Comparison of ENCODE assay signal across 25 cellular contexts in genomic region chr6:122452509-122452908, GRCh38.
"Had no signal": no experiment of that assay in that cellular context is flagged by ENCODE, and none has a peak within 500 bp of the region (broad histone marks: within the 10 kb centered on the region; RNA-seq: fewer than 3 reads in every experiment).

No MANE protein-coding gene starts in this region.

- H3K4me2 ChIP-seq: SK-N-SH had no signal

- H3K9me3 Mint-ChIP-seq: activated CD4-positive, alpha-beta memory T cell treated with anti-CD3 and anti-CD28 coated beads, Interleukin-2, amount 10 ng/mL, durations not matched to agents 7 days and 5 days; activated naive CD4-positive, alpha-beta T cell treated with anti-CD3 and anti-CD28 coated beads, Interleukin-2, amount 50 U/mL, for 72 hours; activated T-cell treated with anti-CD3 and anti-CD28 coated beads, Interleukin-2, amount 50 U/mL, for 72 hours; activated T-helper 2 cell treated with anti-CD3 and anti-CD28 coated beads, Interferon-gamma antibody, Interleukin-2, Interleukin-4, amounts not matched to agents 10 μg/mL and 5 μg/mL and 100 μg/mL, durations not matched to agents 14 hours and 24 hours and 36 hours had no signal

- H3K27me3 ChIP-seq: brain microvascular endothelial cell, cardiac muscle cell had no signal

- H3K4me3 Mint-ChIP-seq: activated CD4-positive, alpha-beta memory T cell treated with anti-CD3 and anti-CD28 coated beads, Interleukin-2, amount 10 ng/mL, durations not matched to agents 7 days and 5 days; activated CD4-positive, alpha-beta T cell treated with anti-CD3 and anti-CD28 coated beads for 36 hours; activated T-cell treated with anti-CD3 and anti-CD28 coated beads, Interleukin-2, amount 50 U/mL, for 72 hours had no signal

- H3K4me3 ChIP-seq: cardiac muscle cell had no signal

- H3K27ac ChIP-seq: brain microvascular endothelial cell, cardiac muscle cell, VCaP had no signal

- ATAC-seq: activated CD4-positive, alpha-beta T cell treated with anti-CD3 and anti-CD28 coated beads for 36 hours; activated naive CD4-positive, alpha-beta T cell treated with anti-CD3 and anti-CD28 coated beads, Interleukin-2, amount 50 U/mL, for 72 hours; activated T-cell treated with anti-CD3 and anti-CD28 coated beads, Interleukin-2, amount 50 U/mL, for 72 hours; Panc1; Right ventricle myocardium inferior had no signal

- H3K27ac Mint-ChIP-seq: activated CD4-positive, alpha-beta memory T cell treated with anti-CD3 and anti-CD28 coated beads, Interleukin-2, amount 10 ng/mL, durations not matched to agents 7 days and 5 days; activated CD4-positive, alpha-beta T cell treated with anti-CD3 and anti-CD28 coated beads for 36 hours; activated naive CD4-positive, alpha-beta T cell treated with anti-CD3 and anti-CD28 coated beads, Interleukin-2, amount 50 U/mL, for 72 hours; activated T-cell treated with anti-CD3 and anti-CD28 coated beads, Interleukin-2, amount 50 U/mL, for 72 hours; activated T-helper 2 cell treated with anti-CD3 and anti-CD28 coated beads, Interferon-gamma antibody, Interleukin-2, Interleukin-4, amounts not matched to agents 10 μg/mL and 5 μg/mL and 100 μg/mL, durations not matched to agents 14 hours and 24 hours and 36 hours had no signal

- H3K27me3 Mint-ChIP-seq: activated CD4-positive, alpha-beta memory T cell treated with anti-CD3 and anti-CD28 coated beads, Interleukin-2, amount 10 ng/mL, durations not matched to agents 7 days and 5 days; activated CD4-positive, alpha-beta T cell treated with anti-CD3 and anti-CD28 coated beads for 36 hours had no signal

- H3K9me3 ChIP-seq: SK-N-SH had no signal

- DNase-seq: activated CD4-positive, alpha-beta memory T cell treated with anti-CD3 and anti-CD28 coated beads, Interleukin-2, amount 10 ng/mL, durations not matched to agents 7 days and 5 days; activated CD4-positive, alpha-beta T cell treated with anti-CD3 and anti-CD28 coated beads for 36 hours; activated CD4-positive, alpha-beta T cell treated with anti-CD3 and anti-CD28 coated beads, Interleukin-2, amount 50 U/mL, for 1 hour; activated T-cell treated with anti-CD3 and anti-CD28 coated beads for 4 hours; activated T-cell treated with anti-CD3 and anti-CD28 coated beads, Interleukin-2, amount 50 U/mL, for 72 hours; brain microvascular endothelial cell; KG1; NCI-H1092; NCI-H1417 treated with DMSO at 0.1 percent for 48 hours; NCI-H1694; NCI-H2029 treated with DMSO at 0.1 percent for 48 hours; NCI-H345; NCI-H510A; NCI-H69; NK-92 treated with Interleukin-12 subunit alpha and Interleukin-12 subunit beta, amount 100 ng/mL, for 24 hours; OCI-M1; RPMI8226; SK-N-SH; T-helper 1 cell had no signal

- H3K9ac ChIP-seq: SK-N-SH had no signal
